In genomic region chr6:48194596-48195295, GRCh38 we compare ENCODE assay signal across 18 cellular contexts.
DNase-seq lines count a peak whose midpoint lies in the region; ATAC-seq and TF ChIP-seq lines count a peak whose summit lies in the region.
"Had no signal": no experiment of that assay in that cellular context is flagged by ENCODE, and none has a peak within 500 bp of the region (broad histone marks: within the 10 kb centered on the region; RNA-seq: fewer than 3 reads in every experiment).

No MANE protein-coding gene starts in this region.

- no TSS peak for BruUV-seq in OCI-LY7 (replicated peaks; lab: Mats Ljungman, UMichigan)

- no peaks in the 10 kb centered on the region for H3K27me3 ChIP-seq in BLaER1
- no peaks in the 10 kb centered on the region for H3K27me3 ChIP-seq in right lobe of liver

- TF ChIP-seq CTCF in epithelial cell of proximal tubule (conservative IDR thresholded peaks at IDR 0.05; ENCODE audit: low read depth, low read length), result no peak
- TF ChIP-seq CTCF in right lobe of liver (IDR thresholded peaks at IDR 0.05), result no peak
- no peak for TF ChIP-seq CTCF in OCI-LY7 (conservative IDR thresholded peaks at IDR 0.05; ENCODE audit: low read length)

- peak overlapping the region; percentile 34 for H3K4me2 ChIP-seq in BLaER1
- no peak overlapping the region for H3K4me2 ChIP-seq in OCI-LY7 (ENCODE audit: low read length)

- H3K9ac ChIP-seq in BLaER1, result no peak overlapping the region

- H3K9me3 ChIP-seq in BLaER1 (no peaks in the 10 kb centered on the region), right lobe of liver (no peaks in the 10 kb centered on the region), OCI-LY7 (ENCODE audit: low read length) (no peaks in the 10 kb centered on the region)

- no peaks in the 10 kb centered on the region for H4K20me1 ChIP-seq in BLaER1
- H4K20me1 ChIP-seq in OCI-LY7 (ENCODE audit: insufficient read depth, low read length), result no peaks in the 10 kb centered on the region

- H3K27ac ChIP-seq in BLaER1 (no peak overlapping the region), right lobe of liver (no peak overlapping the region), OCI-LY7 (ENCODE audit: low read depth, low read length, poor library complexity, severe bottlenecking) (no peak overlapping the region)
- H3K27ac ChIP-seq: HL-60 had no signal

- no peak for TF ChIP-seq POLR2A in right lobe of liver (IDR thresholded peaks at IDR 0.05)

- no peaks in the 10 kb centered on the region for H3K79me2 ChIP-seq in OCI-LY7 (ENCODE audit: insufficient read depth, low read depth, low read length)

- DNase-seq in NCI-H146 treated with DMSO at 0.1 percent for 48 hours (lab: John Stamatoyannopoulos, UW; ENCODE audit: unreplicated experiment) (peak; percentile 96), epithelial cell of proximal tubule (ENCODE audit: low read depth) (peak; percentile 56), right lobe of liver (peak in 2 of 3 donors; percentile 37 to 39), OCI-LY7 (ENCODE audit: low spot score) (no peak)
- DNase-seq: AML-193; CD4-positive, CD25-positive, alpha-beta regulatory T cell; DMS53; HCEC 1CT; NCI-H1105 treated with DMSO at 0.1 percent for 48 hours; NCI-H187 treated with DMSO at 0.1 percent for 48 hours; NCI-H2171 treated with DMSO at 0.1 percent for 48 hours; NCI-H446 treated with DMSO at 0.1 percent for 48 hours had no signal

- H2AFZ ChIP-seq in OCI-LY7 (ENCODE audit: low read length), result no peak overlapping the region

- no peak overlapping the region for H3K4me3 ChIP-seq in BLaER1
- H3K4me3 ChIP-seq in epithelial cell of proximal tubule (ENCODE audit: low read depth, low read length), result no peak overlapping the region
- no peak overlapping the region for H3K4me3 ChIP-seq in right lobe of liver
- H3K4me3 ChIP-seq in OCI-LY7 (ENCODE audit: low read depth, low read length, poor library complexity, severe bottlenecking), result no peak overlapping the region

- WGBS in right lobe of liver (ENCODE audit: insufficient coverage, low coverage, low lambda C conversion rate, missing lambda C conversion rate), result 54% methylated on average over 7 of the region's 7 CpGs

- POLR2A ChIA-PET in OCI-LY7 (lab: Charles Lee), result no interaction called here

- H3K4me1 ChIP-seq in BLaER1, result peaks cover 7% of the 10 kb centered on the region; the same call in 1 of the 2 replicates
- H3K4me1 ChIP-seq in right lobe of liver, result no peaks in the 10 kb centered on the region
- H3K4me1 ChIP-seq in OCI-LY7 (ENCODE audit: insufficient read depth, low read length, poor library complexity, severe bottlenecking), result no peaks in the 10 kb centered on the region

- H3K36me3 ChIP-seq in BLaER1, result no peaks in the 10 kb centered on the region
- no peaks in the 10 kb centered on the region for H3K36me3 ChIP-seq in right lobe of liver
- no peaks in the 10 kb centered on the region for H3K36me3 ChIP-seq in OCI-LY7 (ENCODE audit: insufficient read depth, low read length)

- ATAC-seq in right lobe of liver, result peak; percentile 73 to 99 (median 80)
- no peak for ATAC-seq in GM21723 (IDR thresholded peaks at IDR 0.05; ENCODE audit: unreplicated experiment)
- ATAC-seq in GM21528 (IDR thresholded peaks at IDR 0.05; ENCODE audit: low FRiP score, unreplicated experiment), result no peak
- ATAC-seq: Panc1, Right ventricle myocardium inferior had no signal

- H3K9me2 ChIP-seq in OCI-LY7 (ENCODE audit: insufficient read depth, low read length), result 0 out of 2 replicates have a peak, but pooled peaks cover 3% of the 10 kb centered on the region

- intact Hi-C loops in right lobe of liver (cut with DNase I), result no loop called here
- intact Hi-C loops in OCI-LY7 (cut with micrococcal nuclease; ENCODE audit: unreplicated experiment), result no loop called here

- CTCF ChIA-PET in OCI-LY7 (lab: Charles Lee; ENCODE audit: unreplicated experiment), result no interaction called here

Comparison
In these comparisons a context has a peak if more than half of its experiments do, and no peak if none do; other contexts are left out.
1. ATAC-seq: peak in right lobe of liver (4 of 4); none in GM21723 (single experiment) and GM21528 (single experiment).